Comparison of ENCODE assay signal across 12 cellular contexts in genomic region chr3:179961081-179962078, GRCh38.
DNase-seq lines count a peak whose midpoint lies in the region; ATAC-seq and TF ChIP-seq lines count a peak whose summit lies in the region.
"Had no signal": no experiment of that assay in that cellular context is flagged by ENCODE, and none has a peak within 500 bp of the region (broad histone marks: within the 10 kb centered on the region; RNA-seq: fewer than 3 reads in every experiment).

No MANE protein-coding gene starts in this region.

- CTCF ChIA-PET in GM10248 (lab: Yijun Ruan, JAX): interaction anchor here (0.9 to 2.1 kb wide), 4 partner anchors 15 to 75 kb away, joined by 3 to 6 read pairs (median 4); partner anchors contain the start of gene PEX5L

- H3K36me3 Mint-ChIP-seq in stimulated activated memory B cell treated with anti-CD40 and anti-IgM and Interleukin-4, amounts not matched to agents 10 μg/mL and 1 μg/mL and 100 μg/mL, for 72 hours: no peaks in the 10 kb centered on the region
- H3K36me3 Mint-ChIP-seq: activated naive CD4-positive, alpha-beta T cell treated with anti-CD3 and anti-CD28 coated beads, Interleukin-2, amount 50 U/mL, for 24 hours; mesothelial cell of epicardium had no signal

- intact Hi-C loops in left ventricle myocardium inferior (cut with micrococcal nuclease): no loop called here

- POLR2A ChIA-PET in GM10248 (lab: Yijun Ruan, JAX): no interaction called here

- no peak overlapping the region for H3K27ac ChIP-seq in left ventricle myocardium inferior (replicated peaks)
- H3K27ac ChIP-seq: esophagus squamous epithelium had no signal

- peaks cover 4% of the 10 kb centered on the region for H3K9me3 Mint-ChIP-seq in stimulated activated memory B cell treated with anti-CD40 and anti-IgM and Interleukin-4, amounts not matched to agents 10 μg/mL and 1 μg/mL and 100 μg/mL, for 72 hours
- H3K9me3 Mint-ChIP-seq: activated naive CD4-positive, alpha-beta T cell treated with anti-CD3 and anti-CD28 coated beads, Interleukin-2, amount 50 U/mL, for 24 hours; mesothelial cell of epicardium had no signal

- ATAC-seq in GM19468 (IDR thresholded peaks at IDR 0.05; ENCODE audit: extremely low read depth, unreplicated experiment) (peak; percentile 71), HG03135 (IDR thresholded peaks at IDR 0.05; ENCODE audit: unreplicated experiment) (peak; percentile 62)
- ATAC-seq in stimulated activated memory B cell treated with anti-CD40 and anti-IgM and Interleukin-4, amounts not matched to agents 10 μg/mL and 1 μg/mL and 100 μg/mL, for 72 hours: no peak

- DNase-seq in GM10248 (ENCODE audit: extremely low spot score) (peak; percentile 23), NCI-H748 (lab: John Stamatoyannopoulos, UW; ENCODE audit: unreplicated experiment) (peak; percentile 89), GDM1 (lab: John Stamatoyannopoulos, UW) (no peak), left ventricle myocardium inferior (no peak), amygdala (lab: John Stamatoyannopoulos, UW) (no peak)
- DNase-seq: esophagus squamous epithelium, SW 1271 had no signal

- no peak overlapping the region for H3K27ac Mint-ChIP-seq in stimulated activated memory B cell treated with anti-CD40 and anti-IgM and Interleukin-4, amounts not matched to agents 10 μg/mL and 1 μg/mL and 100 μg/mL, for 72 hours
- H3K27ac Mint-ChIP-seq: activated naive CD4-positive, alpha-beta T cell treated with anti-CD3 and anti-CD28 coated beads, Interleukin-2, amount 50 U/mL, for 24 hours; mesothelial cell of epicardium had no signal

- peaks cover 22% of the 10 kb centered on the region for H3K27me3 ChIP-seq in left ventricle myocardium inferior (ENCODE audit: low read depth)
- H3K27me3 ChIP-seq: esophagus squamous epithelium had no signal

- peaks cover 18% of the 10 kb centered on the region for H3K4me1 Mint-ChIP-seq in stimulated activated memory B cell treated with anti-CD40 and anti-IgM and Interleukin-4, amounts not matched to agents 10 μg/mL and 1 μg/mL and 100 μg/mL, for 72 hours
- H3K4me1 Mint-ChIP-seq: activated naive CD4-positive, alpha-beta T cell treated with anti-CD3 and anti-CD28 coated beads, Interleukin-2, amount 50 U/mL, for 24 hours; mesothelial cell of epicardium had no signal

- H3K36me3 ChIP-seq in left ventricle myocardium inferior: no peaks in the 10 kb centered on the region
- H3K36me3 ChIP-seq: esophagus squamous epithelium had no signal

- H3K4me3 Mint-ChIP-seq in stimulated activated memory B cell treated with anti-CD40 and anti-IgM and Interleukin-4, amounts not matched to agents 10 μg/mL and 1 μg/mL and 100 μg/mL, for 72 hours: no peak overlapping the region
- H3K4me3 Mint-ChIP-seq: activated naive CD4-positive, alpha-beta T cell treated with anti-CD3 and anti-CD28 coated beads, Interleukin-2, amount 50 U/mL, for 24 hours; mesothelial cell of epicardium had no signal

- H3K27me3 Mint-ChIP-seq in stimulated activated memory B cell treated with anti-CD40 and anti-IgM and Interleukin-4, amounts not matched to agents 10 μg/mL and 1 μg/mL and 100 μg/mL, for 72 hours: peaks cover 55% of the 10 kb centered on the region

- H3K9me3 ChIP-seq in left ventricle myocardium inferior (replicated peaks): no peaks in the 10 kb centered on the region
- H3K9me3 ChIP-seq: esophagus squamous epithelium had no signal

- no peak overlapping the region for H3K4me3 ChIP-seq in left ventricle myocardium inferior
- H3K4me3 ChIP-seq: esophagus squamous epithelium had no signal

- no peaks in the 10 kb centered on the region for H3K4me1 ChIP-seq in left ventricle myocardium inferior
- H3K4me1 ChIP-seq: esophagus squamous epithelium had no signal

- TF ChIP-seq CTCF in GM10248 (IDR thresholded peaks at IDR 0.05; ENCODE audit: control extremely low read depth, extremely low read depth, low read depth, missing control alignments) (no peak), left ventricle myocardium inferior (IDR thresholded peaks at IDR 0.05; ENCODE audit: borderline replicate concordance) (no peak)

Comparison
In these comparisons a context has a peak if more than half of its experiments do, and no peak if none do; other contexts are left out.
1. DNase-seq: peak in GM10248 (single experiment) and NCI-H748 (single experiment); none in GDM1 (single experiment), left ventricle myocardium inferior (single experiment) and amygdala (0 of 56).